Comparison of ENCODE assay signal across 8 cellular contexts in genomic region chr19:480016-480855, GRCh38. TPM values are rescaled to one million over a fixed set of nuclear protein-coding genes. Genes with fewer than 3 reads are reported as not detected.
DNase-seq lines count a peak whose midpoint lies in the region; ATAC-seq and TF ChIP-seq lines count a peak whose summit lies in the region.

No MANE protein-coding gene starts in this region.

- H3K27me3 Mint-ChIP-seq in CD4-positive, CD25-positive, alpha-beta regulatory T cell, result peaks cover 9% of the 10 kb centered on the region

- no peaks in the 10 kb centered on the region for H3K36me3 Mint-ChIP-seq in CD4-positive, CD25-positive, alpha-beta regulatory T cell

- peak; percentile 68 for TF ChIP-seq CTCF in Loucy (conservative IDR thresholded peaks at IDR 0.05; ENCODE audit: low read length)
- TF ChIP-seq CTCF in thyroid gland (IDR thresholded peaks at IDR 0.05), result peak in 5 of 6 experiments; percentile 44 to 78 (median 70)

- DNase-seq in CD4-positive, CD25-positive, alpha-beta regulatory T cell, result peak; percentile 15 to 34 (median 21)
- DNase-seq in activated CD8-positive, alpha-beta memory T cell treated with anti-CD3 and anti-CD28 coated beads for 24 hours, result peak; percentile 73
- DNase-seq in erythroblast (lab: John Stamatoyannopoulos, UW) (peak; percentile 54 to 67), thyroid gland (peak; percentile 85), NCI-H187 treated with DMSO at 0.1 percent for 48 hours (lab: John Stamatoyannopoulos, UW) (no peak)

- no peaks in the 10 kb centered on the region for H3K79me2 ChIP-seq in Loucy (ENCODE audit: insufficient read depth, low read length)

- H3K36me3 ChIP-seq in CD4-positive, CD25-positive, alpha-beta regulatory T cell (ENCODE audit: control insufficient read depth, insufficient read depth, low read length), result no peaks in the 10 kb centered on the region
- H3K36me3 ChIP-seq in Loucy (ENCODE audit: insufficient read depth, low read length), result no peaks in the 10 kb centered on the region
- no peaks in the 10 kb centered on the region for H3K36me3 ChIP-seq in mucosa of stomach (ENCODE audit: control insufficient read depth, insufficient read depth, low read length)
- H3K36me3 ChIP-seq in thyroid gland, result no peaks in the 10 kb centered on the region

- 18 to 21% methylated on average over 36 of the region's 36 CpGs for WGBS in thyroid gland, 2 donors

- H3K4me2 ChIP-seq in Loucy (ENCODE audit: low read depth, low read length, poor library complexity, severe bottlenecking), result no peak overlapping the region

- no peak for ATAC-seq in CD4-positive, CD25-positive, alpha-beta regulatory T cell (ENCODE audit: low read depth in 2 of 2)
- ATAC-seq in GM18498 (IDR thresholded peaks at IDR 0.05; ENCODE audit: unreplicated experiment), result no peak

- H4K20me1 ChIP-seq in Loucy (ENCODE audit: insufficient read depth, low read length, poor library complexity, severe bottlenecking), result no peaks in the 10 kb centered on the region

- H3K9me3 Mint-ChIP-seq in CD4-positive, CD25-positive, alpha-beta regulatory T cell, result peaks cover 0 to 15% (median 5%) of the 10 kb centered on the region in 7 donors

- peak overlapping the region; percentile 17 to 95 (median 87) for H3K27ac Mint-ChIP-seq in CD4-positive, CD25-positive, alpha-beta regulatory T cell

- H3K27me3 ChIP-seq in CD4-positive, CD25-positive, alpha-beta regulatory T cell (ENCODE audit: control insufficient read depth, insufficient read depth, low read length), result no peaks in the 10 kb centered on the region
- H3K27me3 ChIP-seq in Loucy (ENCODE audit: insufficient read depth, low read length, poor library complexity, severe bottlenecking) (no peaks in the 10 kb centered on the region), mucosa of stomach (ENCODE audit: control insufficient read depth, insufficient read depth, low read length) (peaks cover 17% of the 10 kb centered on the region), thyroid gland (no peaks in the 10 kb centered on the region)

- H3K9ac ChIP-seq in Loucy (ENCODE audit: low read depth, low read length, poor library complexity, severe bottlenecking) (no peak overlapping the region), mucosa of stomach (ENCODE audit: low read length) (peak overlapping the region; percentile 47)

- H3K4me1 Mint-ChIP-seq in CD4-positive, CD25-positive, alpha-beta regulatory T cell, result peaks cover 0 to 9% (median 4%) of the 10 kb centered on the region in 4 donors

- H3K4me1 ChIP-seq in CD4-positive, CD25-positive, alpha-beta regulatory T cell (ENCODE audit: control insufficient read depth, insufficient read depth, low read length, poor library complexity, severe bottlenecking), result no peaks in the 10 kb centered on the region
- no peaks in the 10 kb centered on the region for H3K4me1 ChIP-seq in Loucy (ENCODE audit: insufficient read depth, low read length, poor library complexity, severe bottlenecking)
- H3K4me1 ChIP-seq in mucosa of stomach (ENCODE audit: control insufficient read depth, insufficient read depth, low read length), result peaks cover 5% of the 10 kb centered on the region
- H3K4me1 ChIP-seq in thyroid gland, result peaks cover 0 to 3% of the 10 kb centered on the region in 2 donors

- H3K27ac ChIP-seq in CD4-positive, CD25-positive, alpha-beta regulatory T cell (ENCODE audit: insufficient read depth, low read length, poor library complexity, severe bottlenecking), result no peak overlapping the region
- H3K27ac ChIP-seq in thyroid gland, result no peak overlapping the region

- no peak for TF ChIP-seq POLR2A in erythroblast (IDR thresholded peaks at IDR 0.05; ENCODE audit: low read length)
- no peak for TF ChIP-seq POLR2A in thyroid gland (IDR thresholded peaks at IDR 0.05)

- peak overlapping the region in 2 of 4 donors; percentile 66 to 77 for H3K4me3 Mint-ChIP-seq in CD4-positive, CD25-positive, alpha-beta regulatory T cell

- no peak overlapping the region for H2AFZ ChIP-seq in Loucy (ENCODE audit: low read length)

- no peaks in the 10 kb centered on the region for H3K9me2 ChIP-seq in Loucy (replicated peaks; ENCODE audit: low read depth, low read length)

- no peaks in the 10 kb centered on the region for H3F3A ChIP-seq in Loucy (ENCODE audit: low read depth)

- peaks cover 0 to 2% of the 10 kb centered on the region in 2 experiments for H3K9me3 ChIP-seq in CD4-positive, CD25-positive, alpha-beta regulatory T cell (ENCODE audit: control insufficient read depth in 2 of 2, low read length in 2 of 2)
- H3K9me3 ChIP-seq in Loucy (ENCODE audit: insufficient read depth, low read depth, low read length), result no peaks in the 10 kb centered on the region; the same call in 1 of the 2 replicates
- no peaks in the 10 kb centered on the region for H3K9me3 ChIP-seq in mucosa of stomach (ENCODE audit: control insufficient read depth, low read length)
- H3K9me3 ChIP-seq in thyroid gland, result no peaks in the 10 kb centered on the region

- no peak overlapping the region for H3K4me3 ChIP-seq in CD4-positive, CD25-positive, alpha-beta regulatory T cell (ENCODE audit: low read depth, low read length)
- H3K4me3 ChIP-seq in Loucy (ENCODE audit: low read length, poor library complexity, severe bottlenecking) (no peak overlapping the region), mucosa of stomach (ENCODE audit: low read length) (peak overlapping the region; percentile 4), thyroid gland (replicated peaks in 1 of 3) (no peak overlapping the region)

- intact Hi-C loops in thyroid gland (cut with DNase I), result no loop called here

RNA-seq across cellular contexts. Expression of gene MADCAM1, which starts 16.1 kb away (rescaled TPM):
- total RNA-seq in CD4-positive, CD25-positive, alpha-beta regulatory T cell, result 0.52 TPM
- under 1 TPM in 3 of 4 donors, not detected in 1; 0.16 to 0.33 (median 0.31) TPM for polyA plus RNA-seq in CD4-positive, CD25-positive, alpha-beta regulatory T cell
- 1 to 10 TPM in 1 of 4 donors, under 1 TPM in 1, not detected in 2; 0.56 to 3.1 TPM for total RNA-seq in thyroid gland

RNA-seq across cellular contexts. Expression of gene SHC2, which starts 19.4 kb away (rescaled TPM):
- total RNA-seq in CD4-positive, CD25-positive, alpha-beta regulatory T cell, result not detected
- not detected for polyA plus RNA-seq in CD4-positive, CD25-positive, alpha-beta regulatory T cell
- 10 to 100 TPM; 31.5 to 72.8 (median 48.8) TPM for total RNA-seq in thyroid gland

RNA-seq across cellular contexts. Expression of gene TPGS1, which starts 27.1 kb away (rescaled TPM):
- total RNA-seq in CD4-positive, CD25-positive, alpha-beta regulatory T cell, result 19.3 TPM
- 10 to 100 TPM; 18.2 to 44.4 (median 37.3) TPM for polyA plus RNA-seq in CD4-positive, CD25-positive, alpha-beta regulatory T cell
- total RNA-seq in thyroid gland, result 100 to 1,000 TPM in 2 of 4 donors, 10 to 100 TPM in 2; 50.8 to 147 (median 99.6) TPM

RNA-seq across cellular contexts. Expression of gene CDC34, which starts 51.3 kb away (rescaled TPM):
- 39.2 TPM for total RNA-seq in CD4-positive, CD25-positive, alpha-beta regulatory T cell
- polyA plus RNA-seq in CD4-positive, CD25-positive, alpha-beta regulatory T cell, result 10 to 100 TPM; 32.2 to 37.8 (median 34.8) TPM
- 10 to 100 TPM; 44.8 to 64.7 (median 48.2) TPM for total RNA-seq in thyroid gland

Comparison
In these comparisons a context has a peak if more than half of its experiments do, and no peak if none do; other contexts are left out.
1. RNA of gene SHC2, which starts 19.4 kb away (total RNA-seq): 31.5 to 72.8 TPM in thyroid gland; not detected in CD4-positive, CD25-positive, alpha-beta regulatory T cell (single experiment); every median in the first group is over 10 times any median in the second.